8 cellular contexts compared by ENCODE assay signal in the genomic region with DNA sequence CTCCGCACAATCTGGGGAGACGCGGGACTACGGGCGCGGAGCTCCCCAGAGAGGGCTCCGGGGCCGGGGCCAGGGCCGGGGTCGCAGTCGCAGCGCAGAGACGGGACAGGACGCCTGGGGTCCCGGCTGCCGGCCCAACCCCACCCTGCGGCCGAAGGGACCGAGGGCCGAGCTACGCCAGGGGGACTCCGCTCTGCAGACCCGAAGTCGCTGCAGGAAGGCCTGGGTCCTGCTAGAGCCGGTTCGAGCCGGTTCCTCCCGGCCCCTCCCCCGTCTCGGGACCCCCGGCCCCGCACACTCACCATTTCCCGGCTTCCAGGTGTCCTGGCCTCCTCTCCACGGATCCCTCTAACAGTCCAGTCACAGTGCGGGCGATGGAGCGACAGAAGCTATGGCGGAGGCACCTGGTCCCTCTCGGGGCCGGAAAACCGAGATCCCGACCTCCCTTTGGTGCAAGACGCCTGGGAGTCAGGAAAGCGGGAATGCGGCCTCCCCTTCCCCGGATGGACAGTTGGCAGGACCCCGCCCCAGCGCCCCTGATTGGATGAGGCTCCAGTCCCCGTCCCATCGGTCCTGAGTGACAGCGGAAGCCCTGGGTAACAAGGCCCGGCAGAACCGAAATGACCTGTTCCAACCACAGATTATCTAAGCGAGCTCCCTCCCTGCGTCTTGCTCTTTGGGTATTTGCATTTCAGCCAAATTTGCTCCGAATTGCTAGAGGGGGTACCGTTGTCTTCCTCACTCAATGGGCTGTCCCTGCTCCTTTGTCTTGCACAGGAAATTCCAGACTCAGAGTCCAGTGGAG. TPM values are rescaled to one million over a fixed set of nuclear protein-coding genes. Genes with fewer than 3 reads are reported as not detected.
DNase-seq lines count a peak whose midpoint lies in the region; ATAC-seq and TF ChIP-seq lines count a peak whose summit lies in the region.

ZNF625 (minus strand) TSS at position 481 of the 805 bp plus-strand sequence; CDS start at position 305, 176 bp downstream.

- H3K4me3 ChIP-seq in fibroblast of villous mesenchyme (ENCODE audit: low read depth, low read length) (peak within 1 kb of the TSS; percentile 91), tibial artery (peak within 1 kb of the TSS; percentile 85 to 87)
- H3K4me3 ChIP-seq in naive thymus-derived CD4-positive, alpha-beta T cell (ENCODE audit: low read length) = peak within 1 kb of the TSS; percentile 53

- peaks cover 6% of the 10 kb centered on the region for H3K4me1 Mint-ChIP-seq in activated T-cell treated with anti-CD3 and anti-CD28 coated beads, Interleukin-2, amount 50 U/mL, for 72 hours (ENCODE audit: low read depth)
- peaks cover 4 to 25% (median 13%) of the 10 kb centered on the region in 7 donors for H3K4me1 Mint-ChIP-seq in naive thymus-derived CD4-positive, alpha-beta T cell

- TF ChIP-seq CTCF in fibroblast of villous mesenchyme (IDR thresholded peaks at IDR 0.05; ENCODE audit: insufficient read depth, low read depth, low read length) = no peak
- TF ChIP-seq CTCF in tibial artery (IDR thresholded peaks at IDR 0.05) = no peak

- H3K27me3 Mint-ChIP-seq in activated T-cell treated with anti-CD3 and anti-CD28 coated beads, Interleukin-2, amount 50 U/mL, for 72 hours (ENCODE audit: low read depth) = no peaks in the 10 kb centered on the region
- H3K27me3 Mint-ChIP-seq in naive thymus-derived CD4-positive, alpha-beta T cell = peaks cover 0 to 3% (median 0%) of the 10 kb centered on the region in 5 donors

- POLR2A ChIA-PET in naive thymus-derived CD4-positive, alpha-beta T cell (lab: Charles Lee) = interaction anchor here (1.3 kb wide), 1 partner anchor 177 kb away, joined by 4 read pairs; the partner anchor contains the start of gene ZNF563

- peak within 1 kb of the TSS; percentile 72 for H3K27ac ChIP-seq in naive thymus-derived CD4-positive, alpha-beta T cell (ENCODE audit: low read depth, low read length)
- H3K27ac ChIP-seq in tibial artery = peak within 1 kb of the TSS; percentile 86 to 91

- intact Hi-C loops in naive thymus-derived CD4-positive, alpha-beta T cell (cut with micrococcal nuclease) = loop anchor here in 1 of 2 donors (1.0 kb wide), 1 partner anchor 16 kb away; the partner anchor contains the start of gene ZNF20
- intact Hi-C loops in tibial artery (cut with DNase I; ENCODE audit: low total_unique reads) = no loop called here

- DNase-seq in activated gamma-delta T cell treated with Interleukin-2 at 50 U/mL for 16 hours (peak; percentile 22), activated gamma-delta T cell (lab: John Stamatoyannopoulos, UW) (no peak), NCI-H510A (lab: John Stamatoyannopoulos, UW) (peak; percentile 93), fibroblast of villous mesenchyme (ENCODE audit: low read depth) (peak; percentile 90), tibial artery (peak; percentile 88 to 94)
- peak; percentile 61 to 65 for DNase-seq in activated T-cell treated with anti-CD3 and anti-CD28 coated beads, Interleukin-2, amount 50 U/mL, for 72 hours
- DNase-seq in naive thymus-derived CD4-positive, alpha-beta T cell = peak in 4 of 9 donors; percentile 11 to 45 (median 15)

- H3K36me3 Mint-ChIP-seq in activated T-cell treated with anti-CD3 and anti-CD28 coated beads, Interleukin-2, amount 50 U/mL, for 72 hours (ENCODE audit: insufficient read depth in 2 of 2) = peaks cover 7 to 9% of the 10 kb centered on the region in 2 donors
- H3K36me3 Mint-ChIP-seq in naive thymus-derived CD4-positive, alpha-beta T cell = peaks cover 0 to 14% (median 6%) of the 10 kb centered on the region in 5 donors

- peak within 1 kb of the TSS; percentile 89 to 91 for H3K4me3 Mint-ChIP-seq in activated T-cell treated with anti-CD3 and anti-CD28 coated beads, Interleukin-2, amount 50 U/mL, for 72 hours
- H3K4me3 Mint-ChIP-seq in naive thymus-derived CD4-positive, alpha-beta T cell = peak within 1 kb of the TSS; percentile 74 to 88 (median 84)

- ATAC-seq in HG02981 (IDR thresholded peaks at IDR 0.05; ENCODE audit: unreplicated experiment) = peak; percentile 69
- peak; percentile 90 to 93 for ATAC-seq in activated T-cell treated with anti-CD3 and anti-CD28 coated beads, Interleukin-2, amount 50 U/mL, for 72 hours (replicated peaks in 1 of 2)
- ATAC-seq in naive thymus-derived CD4-positive, alpha-beta T cell = peak; percentile 71

- H3K27me3 ChIP-seq in naive thymus-derived CD4-positive, alpha-beta T cell (ENCODE audit: control insufficient read depth in 2 of 2, insufficient read depth in 2 of 2, low read length in 2 of 2) = no peaks in the 10 kb centered on the region
- H3K27me3 ChIP-seq in tibial artery = no peaks in the 10 kb centered on the region

- CTCF ChIA-PET in naive thymus-derived CD4-positive, alpha-beta T cell (lab: Charles Lee) = interaction anchor here (0.6 kb wide), 1 partner anchor 246 kb away, joined by 3 read pairs; no protein-coding TSS in a partner anchor

- H3K36me3 ChIP-seq in naive thymus-derived CD4-positive, alpha-beta T cell (ENCODE audit: control insufficient read depth in 2 of 3, insufficient read depth in 3 of 3, low read length in 3 of 3) = peaks cover 0 to 8% (median 0%) of the 10 kb centered on the region in 3 experiments
- peaks cover 0 to under 1% (median 0%) of the 10 kb centered on the region in 3 donors for H3K36me3 ChIP-seq in tibial artery

- H3K4me1 ChIP-seq in naive thymus-derived CD4-positive, alpha-beta T cell (ENCODE audit: control insufficient read depth in 2 of 2, insufficient read depth in 2 of 2, low read length in 2 of 2) = peaks cover 0 to 8% of the 10 kb centered on the region in 2 donors
- peaks cover 0 to 13% (median 5%) of the 10 kb centered on the region in 4 donors for H3K4me1 ChIP-seq in tibial artery

- peak within 1 kb of the TSS; percentile 79 for H3K27ac Mint-ChIP-seq in activated T-cell treated with anti-CD3 and anti-CD28 coated beads, Interleukin-2, amount 50 U/mL, for 72 hours
- H3K27ac Mint-ChIP-seq in naive thymus-derived CD4-positive, alpha-beta T cell = peak within 1 kb of the TSS; percentile 52 to 81 (median 72)

- no peaks in the 10 kb centered on the region for H3K9me3 Mint-ChIP-seq in activated T-cell treated with anti-CD3 and anti-CD28 coated beads, Interleukin-2, amount 50 U/mL, for 72 hours
- H3K9me3 Mint-ChIP-seq in naive thymus-derived CD4-positive, alpha-beta T cell = peaks cover 0 to 7% (median 0%) of the 10 kb centered on the region in 11 donors

- no peaks in the 10 kb centered on the region for H3K9me3 ChIP-seq in naive thymus-derived CD4-positive, alpha-beta T cell (ENCODE audit: control insufficient read depth in 2 of 3, low read length in 3 of 3)
- no peaks in the 10 kb centered on the region for H3K9me3 ChIP-seq in tibial artery

RNA-seq across cellular contexts. Expression of gene ZNF625, which starts in this region (rescaled TPM):
- 1 to 10 TPM; 3.2 to 4.9 TPM for total RNA-seq in activated T-cell treated with anti-CD3 and anti-CD28 coated beads, Interleukin-2, amount 50 U/mL, for 72 hours
- total RNA-seq in fibroblast of villous mesenchyme = 10.3 and 14.7 TPM in 2 replicates
- 1 to 10 TPM; 1.1 to 5.2 (median 4.2) TPM for total RNA-seq in naive thymus-derived CD4-positive, alpha-beta T cell
- 1 to 10 TPM in 1 of 2 donors, under 1 TPM in 1; 0.45 to 1.1 TPM for polyA plus RNA-seq in naive thymus-derived CD4-positive, alpha-beta T cell
